In the genomic region with DNA sequence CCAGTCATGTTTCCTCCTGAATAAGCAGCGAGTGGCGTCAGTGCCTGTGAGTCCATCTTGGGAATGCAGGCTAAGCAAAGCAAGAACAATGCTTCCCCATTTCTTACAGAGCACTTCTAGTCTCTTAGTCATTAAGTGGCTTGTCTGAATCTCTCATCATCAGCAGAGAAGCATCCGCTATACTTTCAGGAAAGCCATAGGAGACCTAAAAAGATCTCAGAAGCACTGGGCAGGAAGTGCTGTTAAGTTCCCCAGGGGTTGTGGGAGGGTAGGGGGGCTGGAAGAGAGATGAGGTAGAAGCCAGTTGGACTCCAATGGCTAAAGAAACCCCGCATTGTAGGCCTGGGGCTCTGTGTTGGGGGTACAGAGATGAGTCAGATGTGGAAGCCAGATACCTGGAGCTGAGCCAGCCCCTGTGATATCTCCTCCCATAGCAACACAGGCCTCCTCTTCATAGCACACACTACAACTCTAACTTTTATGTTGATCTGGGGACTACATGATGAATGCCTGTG, we compare ENCODE assay signal across 10 cellular contexts. TPM values are rescaled to one million over a fixed set of nuclear protein-coding genes. Genes with fewer than 3 reads are reported as not detected.
DNase-seq lines count a peak whose midpoint lies in the region; ATAC-seq and TF ChIP-seq lines count a peak whose summit lies in the region.
"Had no signal": no experiment of that assay in that cellular context is flagged by ENCODE, and none has a peak within 500 bp of the region (broad histone marks: within the 10 kb centered on the region; RNA-seq: fewer than 3 reads in every experiment).

No MANE protein-coding gene starts in this region.

- H3K79me2 ChIP-seq in OCI-LY7 (ENCODE audit: insufficient read depth, low read depth, low read length), result no peaks in the 10 kb centered on the region

- H3K27me3 ChIP-seq in BLaER1 treated with 17β-estradiol and CSF1 and Interleukin-3, amounts not matched to agents 10 nM and 100 nM, result no peaks in the 10 kb centered on the region
- H3K27me3 ChIP-seq: neutrophil had no signal

- peak overlapping the region; percentile 66 to 86 (median 76) for H3K4me2 ChIP-seq in BLaER1 treated with 17β-estradiol and CSF1 and Interleukin-3, amounts not matched to agents 10 nM and 100 nM
- H3K4me2 ChIP-seq in OCI-LY7 (ENCODE audit: low read length), result no peak overlapping the region

- H3K27ac Mint-ChIP-seq in activated T-helper 17 cell treated with anti-CD3 and anti-CD28 coated beads, Interleukin-2, amount 50 U/mL, for 72 hours, result no peak overlapping the region

- H4K20me1 ChIP-seq in BLaER1 treated with 17β-estradiol and CSF1 and Interleukin-3, amounts not matched to agents 10 nM and 100 nM, result no peaks in the 10 kb centered on the region
- no peaks in the 10 kb centered on the region for H4K20me1 ChIP-seq in OCI-LY7 (ENCODE audit: insufficient read depth, low read length)

- H3K36me3 ChIP-seq in BLaER1 treated with 17β-estradiol and CSF1 and Interleukin-3, amounts not matched to agents 10 nM and 100 nM, result no peaks in the 10 kb centered on the region
- no peaks in the 10 kb centered on the region for H3K36me3 ChIP-seq in OCI-LY7 (ENCODE audit: insufficient read depth, low read length)
- H3K36me3 ChIP-seq: neutrophil had no signal

- peaks cover 56 to 92% (median 73%) of the 10 kb centered on the region in 10 experiments for H3K4me1 ChIP-seq in BLaER1 treated with 17β-estradiol and CSF1 and Interleukin-3, amounts not matched to agents 10 nM and 100 nM
- no peaks in the 10 kb centered on the region for H3K4me1 ChIP-seq in OCI-LY7 (ENCODE audit: insufficient read depth, low read length, poor library complexity, severe bottlenecking)

- H3K27ac ChIP-seq in BLaER1 treated with 17β-estradiol and CSF1 and Interleukin-3, amounts not matched to agents 10 nM and 100 nM, result peak overlapping the region in 8 of 11 experiments; percentile 15 to 86 (median 65); a peak in 12 of 22 replicates
- H3K27ac ChIP-seq in OCI-LY7 (ENCODE audit: low read depth, low read length, poor library complexity, severe bottlenecking), result no peak overlapping the region
- H3K27ac ChIP-seq: neutrophil had no signal

- no peaks in the 10 kb centered on the region for H3K9me3 Mint-ChIP-seq in activated T-helper 17 cell treated with anti-CD3 and anti-CD28 coated beads, Interleukin-2, amount 50 U/mL, for 72 hours

- POLR2A ChIA-PET in OCI-LY7 (lab: Charles Lee), result no interaction called here

- H3K9me3 ChIP-seq in BLaER1 treated with 17β-estradiol and CSF1 and Interleukin-3, amounts not matched to agents 10 nM and 100 nM (replicated peaks in 1 of 11), result no peaks in the 10 kb centered on the region
- H3K9me3 ChIP-seq in OCI-LY7 (ENCODE audit: low read length), result no peaks in the 10 kb centered on the region
- H3K9me3 ChIP-seq: neutrophil had no signal

- intact Hi-C loops in OCI-LY7 (cut with micrococcal nuclease; ENCODE audit: unreplicated experiment), result no loop called here

- H3K9ac ChIP-seq in BLaER1 treated with 17β-estradiol and CSF1 and Interleukin-3, amounts not matched to agents 10 nM and 100 nM, result peak overlapping the region in 4 of 11 experiments; percentile 11 to 61 (median 18); a peak in 6 of 22 replicates

- BruUV-seq in OCI-LY7 (replicated peaks; lab: Mats Ljungman, UMichigan), result no TSS peak

- TF ChIP-seq CTCF in OCI-LY7 (conservative IDR thresholded peaks at IDR 0.05; ENCODE audit: low read length), result no peak

- CTCF ChIA-PET in OCI-LY7 (lab: Charles Lee; ENCODE audit: unreplicated experiment), result no interaction called here

- H3K36me3 Mint-ChIP-seq in activated T-helper 17 cell treated with anti-CD3 and anti-CD28 coated beads, Interleukin-2, amount 50 U/mL, for 72 hours (ENCODE audit: low read depth), result no peaks in the 10 kb centered on the region

- H3K4me3 ChIP-seq in BLaER1 treated with 17β-estradiol and CSF1 and Interleukin-3, amounts not matched to agents 10 nM and 100 nM, result no peak overlapping the region
- H3K4me3 ChIP-seq in OCI-LY7 (ENCODE audit: low read depth, low read length, poor library complexity, severe bottlenecking), result no peak overlapping the region

- H2AFZ ChIP-seq in OCI-LY7 (ENCODE audit: low read length), result no peak overlapping the region

- no peak for DNase-seq in activated CD8-positive, alpha-beta memory T cell treated with anti-CD3 and anti-CD28 coated beads for 24 hours
- DNase-seq in OCI-LY7 (ENCODE audit: low spot score), result no peak
- no peak for DNase-seq in occipital lobe (lab: John Stamatoyannopoulos, UW)
- DNase-seq: SIG-M5 had no signal

- H3K27me3 Mint-ChIP-seq in activated T-helper 17 cell treated with anti-CD3 and anti-CD28 coated beads, Interleukin-2, amount 50 U/mL, for 72 hours, result no peaks in the 10 kb centered on the region

- no peaks in the 10 kb centered on the region for H3K9me2 ChIP-seq in OCI-LY7 (ENCODE audit: insufficient read depth, low read length)

- ATAC-seq in GM19025 (IDR thresholded peaks at IDR 0.05; ENCODE audit: low read depth, unreplicated experiment), result peak; percentile 74
- peak; percentile 71 for ATAC-seq in HG03025 (IDR thresholded peaks at IDR 0.05; ENCODE audit: low FRiP score, unreplicated experiment)
- ATAC-seq in activated T-helper 17 cell treated with anti-CD3 and anti-CD28 coated beads, Interleukin-2, amount 50 U/mL, for 72 hours (replicated peaks), result peak; percentile 16
- ATAC-seq in HG02571 (IDR thresholded peaks at IDR 0.05; ENCODE audit: unreplicated experiment), result no peak

- peaks cover 9% of the 10 kb centered on the region for H3K4me1 Mint-ChIP-seq in activated T-helper 17 cell treated with anti-CD3 and anti-CD28 coated beads, Interleukin-2, amount 50 U/mL, for 72 hours

- no peak overlapping the region for H3K4me3 Mint-ChIP-seq in activated T-helper 17 cell treated with anti-CD3 and anti-CD28 coated beads, Interleukin-2, amount 50 U/mL, for 72 hours

RNA-seq across cellular contexts. Expression of a gene that starts 44.9 kb away (rescaled TPM):
- total RNA-seq in activated T-helper 17 cell treated with anti-CD3 and anti-CD28 coated beads, Interleukin-2, amount 50 U/mL, for 72 hours, result not detected
- not detected in 2 replicates for total RNA-seq in OCI-LY7 (2014; rRNA removed; shearing (Covaris generic))
- total RNA-seq in OCI-LY7 (2022), result not detected in 2 replicates
- total RNA-seq in occipital lobe, result 7.3 TPM
